Comparison of ENCODE assay signal across 1 cellular context in the genomic region with DNA sequence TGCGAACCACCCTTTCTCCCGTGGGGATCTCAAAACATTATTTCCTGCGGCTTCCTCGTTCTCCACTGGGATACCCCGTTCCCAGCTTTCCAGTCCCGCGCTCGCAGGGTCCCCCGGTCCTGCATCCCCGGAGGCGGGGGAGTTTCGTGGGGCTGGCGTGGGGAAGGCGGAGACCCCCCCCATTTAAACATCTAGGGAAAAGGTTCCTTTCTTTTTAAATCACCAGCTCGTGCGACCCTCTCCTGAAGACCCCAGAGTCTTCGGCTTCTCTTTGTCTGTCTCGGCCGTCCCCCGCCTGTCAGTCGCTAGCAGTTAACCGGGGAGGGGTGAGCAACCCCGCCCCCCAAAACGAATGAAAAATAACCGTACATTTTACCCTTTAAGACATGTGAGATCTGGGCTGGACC.
TF ChIP-seq lines count a peak whose summit lies in the region.

No MANE protein-coding gene starts in this region.

TF ChIP-seq in HepG2, 621 proteins besides CTCF, POLR2A, EP300 and RAD21:
- TF ChIP-seq ZNF580 (CRISPR knock-in tag; IDR thresholded peaks at IDR 0.05; ENCODE audit: borderline replicate concordance, low read depth): no peak
- TF ChIP-seq, protein P1, sequence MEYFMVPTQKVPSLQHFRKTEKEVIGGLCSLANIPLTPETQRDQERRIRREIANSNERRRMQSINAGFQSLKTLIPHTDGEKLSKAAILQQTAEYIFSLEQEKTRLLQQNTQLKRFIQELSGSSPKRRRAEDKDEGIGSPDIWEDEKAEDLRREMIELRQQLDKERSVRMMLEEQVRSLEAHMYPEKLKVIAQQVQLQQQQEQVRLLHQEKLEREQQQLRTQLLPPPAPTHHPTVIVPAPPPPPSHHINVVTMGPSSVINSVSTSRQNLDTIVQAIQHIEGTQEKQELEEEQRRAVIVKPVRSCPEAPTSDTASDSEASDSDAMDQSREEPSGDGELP (IDR thresholded peaks at IDR 0.05; ENCODE audit: borderline replicate concordance, low read depth): no peak
- TF ChIP-seq, protein P2, sequence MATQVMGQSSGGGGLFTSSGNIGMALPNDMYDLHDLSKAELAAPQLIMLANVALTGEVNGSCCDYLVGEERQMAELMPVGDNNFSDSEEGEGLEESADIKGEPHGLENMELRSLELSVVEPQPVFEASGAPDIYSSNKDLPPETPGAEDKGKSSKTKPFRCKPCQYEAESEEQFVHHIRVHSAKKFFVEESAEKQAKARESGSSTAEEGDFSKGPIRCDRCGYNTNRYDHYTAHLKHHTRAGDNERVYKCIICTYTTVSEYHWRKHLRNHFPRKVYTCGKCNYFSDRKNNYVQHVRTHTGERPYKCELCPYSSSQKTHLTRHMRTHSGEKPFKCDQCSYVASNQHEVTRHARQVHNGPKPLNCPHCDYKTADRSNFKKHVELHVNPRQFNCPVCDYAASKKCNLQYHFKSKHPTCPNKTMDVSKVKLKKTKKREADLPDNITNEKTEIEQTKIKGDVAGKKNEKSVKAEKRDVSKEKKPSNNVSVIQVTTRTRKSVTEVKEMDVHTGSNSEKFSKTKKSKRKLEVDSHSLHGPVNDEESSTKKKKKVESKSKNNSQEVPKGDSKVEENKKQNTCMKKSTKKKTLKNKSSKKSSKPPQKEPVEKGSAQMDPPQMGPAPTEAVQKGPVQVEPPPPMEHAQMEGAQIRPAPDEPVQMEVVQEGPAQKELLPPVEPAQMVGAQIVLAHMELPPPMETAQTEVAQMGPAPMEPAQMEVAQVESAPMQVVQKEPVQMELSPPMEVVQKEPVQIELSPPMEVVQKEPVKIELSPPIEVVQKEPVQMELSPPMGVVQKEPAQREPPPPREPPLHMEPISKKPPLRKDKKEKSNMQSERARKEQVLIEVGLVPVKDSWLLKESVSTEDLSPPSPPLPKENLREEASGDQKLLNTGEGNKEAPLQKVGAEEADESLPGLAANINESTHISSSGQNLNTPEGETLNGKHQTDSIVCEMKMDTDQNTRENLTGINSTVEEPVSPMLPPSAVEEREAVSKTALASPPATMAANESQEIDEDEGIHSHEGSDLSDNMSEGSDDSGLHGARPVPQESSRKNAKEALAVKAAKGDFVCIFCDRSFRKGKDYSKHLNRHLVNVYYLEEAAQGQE (IDR thresholded peaks at IDR 0.05; ENCODE audit: borderline replicate concordance in 1 of 2, low read depth in 1 of 2, low read length in 2 of 2): no peak
- TF ChIP-seq ZNF557 (CRISPR knock-in tag; IDR thresholded peaks at IDR 0.05): no peak
- TF ChIP-seq ZNF512 (CRISPR knock-in tag; IDR thresholded peaks at IDR 0.05): no peak
- TF ChIP-seq HIC2 (CRISPR knock-in tag; IDR thresholded peaks at IDR 0.05; ENCODE audit: low read depth): no peak
- 0 out of 2 replicates have a peak, but pooled peaks have one; percentile 9 for TF ChIP-seq ZNF564 (CRISPR knock-in tag; IDR thresholded peaks at IDR 0.05)
- no peak for TF ChIP-seq ZNF775 (CRISPR knock-in tag; IDR thresholded peaks at IDR 0.05; ENCODE audit: borderline replicate concordance)
- TF ChIP-seq ZNF329 (CRISPR knock-in tag; IDR thresholded peaks at IDR 0.05; ENCODE audit: low read depth): no peak
- 0 out of 2 replicates have a peak, but pooled peaks have one; percentile 56 for TF ChIP-seq ZNF446 (CRISPR knock-in tag; IDR thresholded peaks at IDR 0.05)
- peak; percentile 74; the same call in 1 of the 2 replicates for TF ChIP-seq HES4 (CRISPR knock-in tag; IDR thresholded peaks at IDR 0.05; ENCODE audit: borderline replicate concordance)
- TF ChIP-seq ZNF558 (CRISPR knock-in tag; IDR thresholded peaks at IDR 0.05; ENCODE audit: borderline replicate concordance): peak; percentile 0; the same call in 1 of the 2 replicates
- TF ChIP-seq ZNF878 (CRISPR knock-in tag; IDR thresholded peaks at IDR 0.05): 0 out of 2 replicates have a peak, but pooled peaks have one; percentile 13
- TF ChIP-seq ZNF781 (CRISPR knock-in tag; IDR thresholded peaks at IDR 0.05; ENCODE audit: borderline replicate concordance, not compliant biosample characterization): peak; percentile 5
- no peak for TF ChIP-seq MTA1 (CRISPR knock-in tag; IDR thresholded peaks at IDR 0.05; ENCODE audit: borderline replicate concordance)
- TF ChIP-seq AHR (CRISPR knock-in tag; IDR thresholded peaks at IDR 0.05): 0 out of 2 replicates have a peak, but pooled peaks have one; percentile 7
- peak; percentile 59; the same call in 1 of the 2 replicates for TF ChIP-seq ZNF296 (CRISPR knock-in tag; conservative IDR thresholded peaks at IDR 0.05)
- TF ChIP-seq, protein P3, sequence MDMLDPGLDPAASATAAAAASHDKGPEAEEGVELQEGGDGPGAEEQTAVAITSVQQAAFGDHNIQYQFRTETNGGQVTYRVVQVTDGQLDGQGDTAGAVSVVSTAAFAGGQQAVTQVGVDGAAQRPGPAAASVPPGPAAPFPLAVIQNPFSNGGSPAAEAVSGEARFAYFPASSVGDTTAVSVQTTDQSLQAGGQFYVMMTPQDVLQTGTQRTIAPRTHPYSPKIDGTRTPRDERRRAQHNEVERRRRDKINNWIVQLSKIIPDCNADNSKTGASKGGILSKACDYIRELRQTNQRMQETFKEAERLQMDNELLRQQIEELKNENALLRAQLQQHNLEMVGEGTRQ (IDR thresholded peaks at IDR 0.05; ENCODE audit: low read depth, low read length): no peak
- TF ChIP-seq, protein P3 (CRISPR knock-in tag; IDR thresholded peaks at IDR 0.05; ENCODE audit: borderline replicate concordance): 0 out of 2 replicates have a peak, but pooled peaks have one; percentile 6
- TF ChIP-seq CHD4 (IDR thresholded peaks at IDR 0.05; ENCODE audit: borderline replicate concordance, low read length): peak; percentile 76
- TF ChIP-seq POLR2G (IDR thresholded peaks at IDR 0.05; ENCODE audit: low read depth, low read length): peak; percentile 61
- peak; percentile 5 for TF ChIP-seq AGO1 (IDR thresholded peaks at IDR 0.05; ENCODE audit: low read depth, low read length, poor library complexity, severe bottlenecking)
- no peak for TF ChIP-seq TAF1 (CRISPR knock-in tag; IDR thresholded peaks at IDR 0.05)
- TF ChIP-seq ZEB1 (IDR thresholded peaks at IDR 0.05; ENCODE audit: insufficient replicate concordance, low read depth): peak; percentile 61
- TF ChIP-seq ZNF550 (CRISPR knock-in tag; IDR thresholded peaks at IDR 0.05; ENCODE audit: borderline replicate concordance): 0 out of 2 replicates have a peak, but pooled peaks have one; percentile 66
- peak; percentile 50 for TF ChIP-seq PRPF4 (IDR thresholded peaks at IDR 0.05; ENCODE audit: low read depth, low read length, poor library complexity, severe bottlenecking)
- no peak for TF ChIP-seq ZGPAT (CRISPR knock-in tag; IDR thresholded peaks at IDR 0.05)
- TF ChIP-seq ZNF772 (CRISPR knock-in tag; IDR thresholded peaks at IDR 0.05): 0 out of 2 replicates have a peak, but pooled peaks have one; percentile 8
- TF ChIP-seq FOXA1 (IDR thresholded peaks at IDR 0.05): no peak
- no peak for TF ChIP-seq FOXA1 (CRISPR knock-in tag; IDR thresholded peaks at IDR 0.05)
- peak; percentile 14 for TF ChIP-seq SRSF1 (optimal IDR thresholded peaks at IDR 0.05; ENCODE audit: low read depth, low read length)
- no peak for TF ChIP-seq MBD4 (IDR thresholded peaks at IDR 0.05; ENCODE audit: borderline replicate concordance, low read length)
- TF ChIP-seq BRF2 (CRISPR knock-in tag; IDR thresholded peaks at IDR 0.05): no peak
- TF ChIP-seq ZNF337 (CRISPR knock-in tag; IDR thresholded peaks at IDR 0.05; ENCODE audit: borderline replicate concordance, low read depth): no peak
- peak; percentile 25; the same call in 1 of the 2 replicates for TF ChIP-seq PHF20 (CRISPR knock-in tag; IDR thresholded peaks at IDR 0.05)
- no peak for TF ChIP-seq ZNF660 (CRISPR knock-in tag; IDR thresholded peaks at IDR 0.05; ENCODE audit: borderline replicate concordance, low read depth)
- TF ChIP-seq ZNF746 (CRISPR knock-in tag; IDR thresholded peaks at IDR 0.05): no peak
- TF ChIP-seq THRA (CRISPR knock-in tag; IDR thresholded peaks at IDR 0.05; ENCODE audit: borderline replicate concordance): no peak; the same call in 1 of the 2 replicates
- TF ChIP-seq, protein P4, sequence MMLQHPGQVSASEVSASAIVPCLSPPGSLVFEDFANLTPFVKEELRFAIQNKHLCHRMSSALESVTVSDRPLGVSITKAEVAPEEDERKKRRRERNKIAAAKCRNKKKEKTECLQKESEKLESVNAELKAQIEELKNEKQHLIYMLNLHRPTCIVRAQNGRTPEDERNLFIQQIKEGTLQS (CRISPR knock-in tag; IDR thresholded peaks at IDR 0.05): no peak
